ENCODE assay signal across 9 cellular contexts in genomic region chr14:75399819-75400678, GRCh38. TPM values are rescaled to one million over a fixed set of nuclear protein-coding genes. Genes with fewer than 3 reads are reported as not detected.
DNase-seq lines count a peak whose midpoint lies in the region; ATAC-seq, FAIRE-seq and TF ChIP-seq lines count a peak whose summit lies in the region.
"Had no signal": no experiment of that assay in that cellular context is flagged by ENCODE, and none has a peak within 500 bp of the region (broad histone marks: within the 10 kb centered on the region; RNA-seq: fewer than 3 reads in every experiment).

No MANE protein-coding gene starts in this region.

- no peak for TF ChIP-seq CTCF in VCaP (conservative IDR thresholded peaks at IDR 0.05)
- no peak for TF ChIP-seq CTCF in right atrium auricular region (IDR thresholded peaks at IDR 0.05)

- H3K27me3 Mint-ChIP-seq in activated T-helper 2 cell treated with anti-CD3 and anti-CD28 coated beads, Interferon-gamma antibody, Interleukin-2, Interleukin-4, amounts not matched to agents 10 μg/mL and 5 μg/mL and 100 μg/mL, durations not matched to agents 14 hours and 24 hours and 36 hours (ENCODE audit: low read depth): peaks cover 18% of the 10 kb centered on the region
- H3K27me3 Mint-ChIP-seq: activated naive CD4-positive, alpha-beta T cell treated with anti-CD3 and anti-CD28 coated beads, Interleukin-2, amount 50 U/mL, for 24 hours had no signal

- no peaks in the 10 kb centered on the region for H3K9me3 Mint-ChIP-seq in activated T-helper 2 cell treated with anti-CD3 and anti-CD28 coated beads, Interferon-gamma antibody, Interleukin-2, Interleukin-4, amounts not matched to agents 10 μg/mL and 5 μg/mL and 100 μg/mL, durations not matched to agents 14 hours and 24 hours and 36 hours
- H3K9me3 Mint-ChIP-seq: activated naive CD4-positive, alpha-beta T cell treated with anti-CD3 and anti-CD28 coated beads, Interleukin-2, amount 50 U/mL, for 24 hours had no signal

- no peak for ATAC-seq in GM21390 (IDR thresholded peaks at IDR 0.05; ENCODE audit: unreplicated experiment)

- 13 to 31% (median 18%) methylated on average over 8 of the region's 8 CpGs for WGBS in small intestine, 3 donors

- no peak for FAIRE-seq in small intestine (lab: Jason Lieb, UNC)

- no peak overlapping the region for H3K4me3 ChIP-seq in right atrium auricular region
- no peak overlapping the region for H3K4me3 ChIP-seq in small intestine (ENCODE audit: low read depth in 1 of 2, low read length in 2 of 2)

- H3K4me1 Mint-ChIP-seq in activated T-helper 2 cell treated with anti-CD3 and anti-CD28 coated beads, Interferon-gamma antibody, Interleukin-2, Interleukin-4, amounts not matched to agents 10 μg/mL and 5 μg/mL and 100 μg/mL, durations not matched to agents 14 hours and 24 hours and 36 hours (ENCODE audit: low read depth): peaks cover 9% of the 10 kb centered on the region
- H3K4me1 Mint-ChIP-seq: activated naive CD4-positive, alpha-beta T cell treated with anti-CD3 and anti-CD28 coated beads, Interleukin-2, amount 50 U/mL, for 24 hours had no signal

- peak; percentile 43 for DNase-seq in CD1c-positive myeloid dendritic cell (ENCODE audit: extremely low spot score)
- DNase-seq in NCI-H1092 treated with DMSO at 0.1 percent for 48 hours (lab: John Stamatoyannopoulos, UW): peak; percentile 98
- DNase-seq in right atrium auricular region (ENCODE audit: low spot score): peak; percentile 91
- peak; percentile 97 for DNase-seq in small intestine
- no peak for DNase-seq in GOT3 (lab: John Stamatoyannopoulos, UW)
- DNase-seq in activated T-helper 2 cell treated with anti-CD3 and anti-CD28 coated beads, Interferon-gamma antibody, Interleukin-2, Interleukin-4, amounts not matched to agents 10 μg/mL and 5 μg/mL and 100 μg/mL, durations not matched to agents 14 hours and 24 hours and 36 hours (ENCODE audit: low spot score): no peak

- H3K27ac ChIP-seq in VCaP (peak overlapping the region; percentile 78), right atrium auricular region (peak overlapping the region; percentile 79 to 81), small intestine (ENCODE audit: low read depth in 1 of 2, low read length in 1 of 2) (peak overlapping the region; percentile 66 to 91)

- H3K27ac Mint-ChIP-seq in activated T-helper 2 cell treated with anti-CD3 and anti-CD28 coated beads, Interferon-gamma antibody, Interleukin-2, Interleukin-4, amounts not matched to agents 10 μg/mL and 5 μg/mL and 100 μg/mL, durations not matched to agents 14 hours and 24 hours and 36 hours: no peak overlapping the region
- H3K27ac Mint-ChIP-seq: activated naive CD4-positive, alpha-beta T cell treated with anti-CD3 and anti-CD28 coated beads, Interleukin-2, amount 50 U/mL, for 24 hours had no signal

- no peaks in the 10 kb centered on the region for H3K36me3 ChIP-seq in right atrium auricular region
- H3K36me3 ChIP-seq in small intestine (ENCODE audit: control insufficient read depth in 2 of 2, insufficient read depth in 2 of 2, low read length in 2 of 2): no peaks in the 10 kb centered on the region

- H3K9me3 ChIP-seq in right atrium auricular region: no peaks in the 10 kb centered on the region
- H3K9me3 ChIP-seq in small intestine (ENCODE audit: control insufficient read depth, low read depth): no peaks in the 10 kb centered on the region

- no peak overlapping the region for H3K4me3 Mint-ChIP-seq in activated T-helper 2 cell treated with anti-CD3 and anti-CD28 coated beads, Interferon-gamma antibody, Interleukin-2, Interleukin-4, amounts not matched to agents 10 μg/mL and 5 μg/mL and 100 μg/mL, durations not matched to agents 14 hours and 24 hours and 36 hours (ENCODE audit: low read depth)
- H3K4me3 Mint-ChIP-seq: activated naive CD4-positive, alpha-beta T cell treated with anti-CD3 and anti-CD28 coated beads, Interleukin-2, amount 50 U/mL, for 24 hours had no signal

- no peaks in the 10 kb centered on the region for H3K36me3 Mint-ChIP-seq in activated T-helper 2 cell treated with anti-CD3 and anti-CD28 coated beads, Interferon-gamma antibody, Interleukin-2, Interleukin-4, amounts not matched to agents 10 μg/mL and 5 μg/mL and 100 μg/mL, durations not matched to agents 14 hours and 24 hours and 36 hours (ENCODE audit: low read depth)
- H3K36me3 Mint-ChIP-seq: activated naive CD4-positive, alpha-beta T cell treated with anti-CD3 and anti-CD28 coated beads, Interleukin-2, amount 50 U/mL, for 24 hours had no signal

- intact Hi-C loops in activated T-helper 2 cell treated with anti-CD3 and anti-CD28 coated beads, Interferon-gamma antibody, Interleukin-2, Interleukin-4, amounts not matched to agents 10 μg/mL and 5 μg/mL and 100 μg/mL, durations not matched to agents 14 hours and 24 hours and 36 hours (cut with micrococcal nuclease): no loop called here

- H3K27me3 ChIP-seq in right atrium auricular region (no peaks in the 10 kb centered on the region), small intestine (ENCODE audit: control insufficient read depth in 2 of 2, insufficient read depth in 2 of 2, low read length in 2 of 2) (no peaks in the 10 kb centered on the region)

- H3K4me1 ChIP-seq in right atrium auricular region (peaks cover 0 to 29% of the 10 kb centered on the region in 2 donors), small intestine (ENCODE audit: control insufficient read depth in 2 of 2, insufficient read depth in 1 of 2, low read depth in 1 of 2, low read length in 1 of 2) (peaks cover 4% of the 10 kb centered on the region in 2 donors)

RNA-seq across cellular contexts. Expression of gene JDP2, which starts 27.8 kb away (rescaled TPM):
- total RNA-seq in right atrium auricular region: 10 to 100 TPM; 46.1 to 67.4 TPM
- polyA plus RNA-seq in small intestine: 10 to 100 TPM; 41.6 to 45.6 (median 42.7) TPM
- 1.1 and 1.4 TPM in 2 replicates for total RNA-seq in activated T-helper 2 cell treated with anti-CD3 and anti-CD28 coated beads, Interferon-gamma antibody, Interleukin-2, Interleukin-4, amounts not matched to agents 10 μg/mL and 5 μg/mL and 100 μg/mL, durations not matched to agents 14 hours and 24 hours and 36 hours

Comparison
In these comparisons a context has a peak if more than half of its experiments do, and no peak if none do; other contexts are left out.
1. DNase-seq: peak in CD1c-positive myeloid dendritic cell (single experiment), NCI-H1092 treated with DMSO at 0.1 percent for 48 hours (single experiment), right atrium auricular region (single experiment) and small intestine (single experiment); none in GOT3 (single experiment) and activated T-helper 2 cell treated with anti-CD3 and anti-CD28 coated beads, Interferon-gamma antibody, Interleukin-2, Interleukin-4, amounts not matched to agents 10 μg/mL and 5 μg/mL and 100 μg/mL, durations not matched to agents 14 hours and 24 hours and 36 hours (single experiment).
2. RNA of gene JDP2, which starts 27.8 kb away (total RNA-seq): 46.1 to 67.4 TPM in right atrium auricular region; 1.1 to 1.4 TPM in activated T-helper 2 cell treated with anti-CD3 and anti-CD28 coated beads, Interferon-gamma antibody, Interleukin-2, Interleukin-4, amounts not matched to agents 10 μg/mL and 5 μg/mL and 100 μg/mL, durations not matched to agents 14 hours and 24 hours and 36 hours; every median in the first group is over 10 times any median in the second.
3. Peak in every context shown above with its lines, with median percentiles within 50 percentile points of each other: H3K27ac ChIP-seq.